In the genomic region with DNA sequence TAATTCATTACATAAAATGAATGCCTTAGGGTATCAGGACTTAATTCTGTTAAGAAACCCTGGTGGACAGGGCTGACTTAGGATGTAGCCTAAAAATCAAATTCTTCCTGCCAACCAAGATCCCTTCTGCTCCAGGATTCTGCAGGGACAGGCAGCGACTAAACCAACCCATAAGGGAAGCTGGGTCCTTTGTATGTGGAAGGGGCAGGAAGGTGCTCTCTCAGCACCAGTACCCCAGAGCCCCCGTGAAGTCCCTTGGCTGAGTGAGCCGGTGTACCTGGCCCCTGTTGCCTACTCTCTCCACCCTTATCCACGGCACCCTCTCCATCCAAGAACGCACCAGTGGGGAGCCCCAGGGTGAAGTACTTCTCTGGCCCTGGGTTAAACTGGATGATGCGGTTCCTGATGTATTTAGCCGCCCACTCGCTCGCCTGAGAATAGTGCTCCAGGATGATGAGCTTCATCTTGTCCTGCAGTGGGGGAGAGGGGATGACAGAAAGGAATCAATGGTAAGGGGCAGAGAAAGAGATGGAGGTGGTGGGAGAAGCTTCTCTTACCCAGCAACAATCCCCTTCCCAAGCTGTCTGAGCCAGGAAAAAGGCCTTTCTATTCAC, we compare ENCODE assay signal across 8 cellular contexts. TPM values are rescaled to one million over a fixed set of nuclear protein-coding genes. Genes with fewer than 3 reads are reported as not detected.
DNase-seq lines count a peak whose midpoint lies in the region; ATAC-seq, FAIRE-seq and TF ChIP-seq lines count a peak whose summit lies in the region.

No MANE protein-coding gene starts in this region.

- ATAC-seq in activated T-helper 17 cell treated with anti-CD3 and anti-CD28 coated beads, Interleukin-2, amount 50 U/mL, for 72 hours (replicated peaks) = no peak
- ATAC-seq in gastroesophageal sphincter = no peak

- H3K36me3 ChIP-seq in HEK293 (ENCODE audit: control insufficient read depth in 2 of 2, insufficient read depth in 1 of 2, low read length in 2 of 2) (peaks cover 0 to 30% of the 10 kb centered on the region in 2 experiments; a peak in 1 of 3 replicates), gastroesophageal sphincter (peaks cover 0 to 42% of the 10 kb centered on the region in 2 donors), skeletal muscle tissue (ENCODE audit: control insufficient read depth in 3 of 3, insufficient read depth in 3 of 3, low read length in 3 of 3) (peaks cover 7 to 28% (median 16%) of the 10 kb centered on the region in 3 donors), SJCRH30 (no peaks in the 10 kb centered on the region)

- no peak for FAIRE-seq in GM12892 (lab: Jason Lieb, UNC)

- 80% methylated on average over 4 of the region's 9 CpGs; no CpG with 5 or more reads in 1 of the 2 donors for WGBS in gastroesophageal sphincter (ENCODE audit: low coverage in 1 of 2), 2 donors

- TF ChIP-seq CTCF in HEK293 (tag by site-specific recombination; IDR thresholded peaks at IDR 0.05) (no peak), gastroesophageal sphincter (IDR thresholded peaks at IDR 0.05) (no peak)

- H3K9me3 ChIP-seq in HEK293 (ENCODE audit: control insufficient read depth, insufficient read depth, low read depth, low read length) (no peaks in the 10 kb centered on the region), gastroesophageal sphincter (no peaks in the 10 kb centered on the region), skeletal muscle tissue (ENCODE audit: control insufficient read depth in 3 of 3, low read length in 3 of 3) (no peaks in the 10 kb centered on the region), SJCRH30 (replicated peaks) (no peaks in the 10 kb centered on the region)

- H3K4me3 ChIP-seq in HEK293 (ENCODE audit: low read depth, low read length) (no peak overlapping the region), gastroesophageal sphincter (peak overlapping the region in 1 of 2 donors; percentile 63), skeletal muscle tissue (ENCODE audit: low read length in 3 of 3) (peak overlapping the region; percentile 77 to 92 (median 85)), SJCRH30 (no peak overlapping the region)

- H3K27ac ChIP-seq in HEK293 (ENCODE audit: extremely low read depth, low read depth, low read length) (no peak overlapping the region), gastroesophageal sphincter (peak overlapping the region in 3 of 4 donors; percentile 88 to 90 (median 88)), skeletal muscle tissue (ENCODE audit: low read depth, low read length) (peak overlapping the region; percentile 98), SJCRH30 (no peak overlapping the region)

- H3K9ac ChIP-seq in skeletal muscle tissue (ENCODE audit: low read depth in 1 of 3, low read length in 3 of 3) = peak overlapping the region; percentile 13 to 95 (median 72)

- H3K9me3 Mint-ChIP-seq in activated T-helper 17 cell treated with anti-CD3 and anti-CD28 coated beads, Interleukin-2, amount 50 U/mL, for 72 hours = no peaks in the 10 kb centered on the region

- H3K36me3 Mint-ChIP-seq in activated T-helper 17 cell treated with anti-CD3 and anti-CD28 coated beads, Interleukin-2, amount 50 U/mL, for 72 hours (ENCODE audit: low read depth) = peaks cover 59% of the 10 kb centered on the region

- H3K27me3 ChIP-seq in gastroesophageal sphincter (no peaks in the 10 kb centered on the region), skeletal muscle tissue (ENCODE audit: control insufficient read depth in 3 of 3, insufficient read depth in 3 of 3, low read length in 3 of 3) (no peaks in the 10 kb centered on the region), SJCRH30 (no peaks in the 10 kb centered on the region)

- no peak for TF ChIP-seq POLR2A in gastroesophageal sphincter (IDR thresholded peaks at IDR 0.05)
- no peak for TF ChIP-seq POLR2A in GM12892 (IDR thresholded peaks at IDR 0.05; ENCODE audit: low read depth, low read length)

- CTCF ChIA-PET in HEK293 (lab: Yijun Ruan, JAX) = interaction anchor here (0.6 to 5.8 kb wide), 18 partner anchors 11 to 687 kb away, joined by 3 to 43 read pairs (median 4); no protein-coding TSS in a partner anchor

- peaks cover 49% of the 10 kb centered on the region for H3K4me1 Mint-ChIP-seq in activated T-helper 17 cell treated with anti-CD3 and anti-CD28 coated beads, Interleukin-2, amount 50 U/mL, for 72 hours

- H3K27me3 Mint-ChIP-seq in activated T-helper 17 cell treated with anti-CD3 and anti-CD28 coated beads, Interleukin-2, amount 50 U/mL, for 72 hours = no peaks in the 10 kb centered on the region

- POLR2A ChIA-PET in HEK293 (lab: Yijun Ruan, JAX) = interaction anchor here (0.6 to 2.6 kb wide), 5 partner anchors 10 to 98 kb away, joined by 3 to 11 read pairs (median 5); a partner anchor contains a TSS

- no peak for DNase-seq in medulla oblongata (ENCODE audit: extremely low spot score)
- DNase-seq in NCI-H524 treated with DMSO at 0.1 percent for 48 hours (lab: John Stamatoyannopoulos, UW) = no peak
- no peak for DNase-seq in SJCRH30
- DNase-seq in GM12892 (ENCODE audit: insufficient read length) = no peak

- no peak for TF ChIP-seq EP300 in gastroesophageal sphincter (IDR thresholded peaks at IDR 0.05)

- H3K27ac Mint-ChIP-seq in activated T-helper 17 cell treated with anti-CD3 and anti-CD28 coated beads, Interleukin-2, amount 50 U/mL, for 72 hours = peak overlapping the region; percentile 96

- H3K4me3 Mint-ChIP-seq in activated T-helper 17 cell treated with anti-CD3 and anti-CD28 coated beads, Interleukin-2, amount 50 U/mL, for 72 hours = peak overlapping the region; percentile 75

- no peaks in the 10 kb centered on the region for H3K4me1 ChIP-seq in HEK293 (ENCODE audit: control insufficient read depth, insufficient read depth, low read length)
- peaks cover 0 to 40% (median 0%) of the 10 kb centered on the region in 3 donors for H3K4me1 ChIP-seq in gastroesophageal sphincter
- peaks cover 18 to 35% (median 24%) of the 10 kb centered on the region in 3 donors for H3K4me1 ChIP-seq in skeletal muscle tissue (ENCODE audit: control insufficient read depth in 3 of 3, insufficient read depth in 3 of 3, low read length in 3 of 3)
- peaks cover 7% of the 10 kb centered on the region; the same call in 1 of the 2 replicates for H3K4me1 ChIP-seq in SJCRH30

TF ChIP-seq in HEK293, 187 proteins besides CTCF, POLR2A, EP300 and RAD21:
- TF ChIP-seq ZNF335 (tag by site-specific recombination; conservative IDR thresholded peaks at IDR 0.05) (peak; percentile 87), EGR2 (tag by site-specific recombination; IDR thresholded peaks at IDR 0.05; ENCODE audit: low read depth) (peak; percentile 38; the same call in 1 of the 2 replicates), ZNF140 (tag by site-specific recombination; IDR thresholded peaks at IDR 0.05) (no peak), ZFHX2 (tag by site-specific recombination; conservative IDR thresholded peaks at IDR 0.05) (peak; percentile 57)
- TF ChIP-seq, protein P1, sequence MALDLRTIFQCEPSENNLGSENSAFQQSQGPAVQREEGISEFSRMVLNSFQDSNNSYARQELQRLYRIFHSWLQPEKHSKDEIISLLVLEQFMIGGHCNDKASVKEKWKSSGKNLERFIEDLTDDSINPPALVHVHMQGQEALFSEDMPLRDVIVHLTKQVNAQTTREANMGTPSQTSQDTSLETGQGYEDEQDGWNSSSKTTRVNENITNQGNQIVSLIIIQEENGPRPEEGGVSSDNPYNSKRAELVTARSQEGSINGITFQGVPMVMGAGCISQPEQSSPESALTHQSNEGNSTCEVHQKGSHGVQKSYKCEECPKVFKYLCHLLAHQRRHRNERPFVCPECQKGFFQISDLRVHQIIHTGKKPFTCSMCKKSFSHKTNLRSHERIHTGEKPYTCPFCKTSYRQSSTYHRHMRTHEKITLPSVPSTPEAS (tag by site-specific recombination; IDR thresholded peaks at IDR 0.05) = no peak

RNA-seq across cellular contexts. Expression of a gene that starts 1.1 kb away (rescaled TPM):
- 10 to 100 TPM; 35.8 to 51.1 TPM for total RNA-seq in activated T-helper 17 cell treated with anti-CD3 and anti-CD28 coated beads, Interleukin-2, amount 50 U/mL, for 72 hours
- total RNA-seq in gastroesophageal sphincter (10 to 100 TPM; 34.1 to 46.1 (median 36.3) TPM), skeletal muscle tissue (25.1 TPM)
- total RNA-seq in SJCRH30 (2014; rRNA removed; shearing (Covaris generic)) = 58.9 and 74.2 TPM in 2 replicates
- polyA plus RNA-seq in GM12892 (2012; ENCODE audit: missing spikeins) = 14.4 TPM

RNA-seq across cellular contexts. Expression of a gene that starts 42.8 kb away (rescaled TPM):
- total RNA-seq in activated T-helper 17 cell treated with anti-CD3 and anti-CD28 coated beads, Interleukin-2, amount 50 U/mL, for 72 hours = 10 to 100 TPM; 28.4 to 30.8 TPM
- total RNA-seq in gastroesophageal sphincter = 100 to 1,000 TPM in 2 of 4 donors, 10 to 100 TPM in 2; 72.6 to 115 (median 96.9) TPM
- 44.4 TPM for total RNA-seq in skeletal muscle tissue
- 46.8 and 50.5 TPM in 2 replicates for total RNA-seq in SJCRH30 (2014; rRNA removed; shearing (Covaris generic))
- polyA plus RNA-seq in GM12892 (2012; ENCODE audit: missing spikeins) = 27.8 TPM

RNA-seq across cellular contexts. Expression of a gene that starts 53.7 kb away (rescaled TPM):
- 1 to 10 TPM in 1 of 2 donors, under 1 TPM in 1; 0.54 to 4.3 TPM for total RNA-seq in activated T-helper 17 cell treated with anti-CD3 and anti-CD28 coated beads, Interleukin-2, amount 50 U/mL, for 72 hours
- total RNA-seq in gastroesophageal sphincter = 1 to 10 TPM; 4.2 to 6.8 (median 6.0) TPM
- 12.0 TPM for total RNA-seq in skeletal muscle tissue
- 0.25 and 0.42 TPM in 2 replicates for total RNA-seq in SJCRH30 (2014; rRNA removed; shearing (Covaris generic))
- polyA plus RNA-seq in GM12892 (2012; ENCODE audit: missing spikeins) = 0.08 TPM

Comparison
In these comparisons a context has a peak if more than half of its experiments do, and no peak if none do; other contexts are left out.
1. H3K27ac ChIP-seq: peak in gastroesophageal sphincter (3 of 4) and skeletal muscle tissue (single experiment); none in HEK293 (single experiment) and SJCRH30 (single experiment).
2. H3K4me3 ChIP-seq: peak in skeletal muscle tissue (3 of 3); none in HEK293 (single experiment) and SJCRH30 (single experiment).